2 cellular contexts compared by ENCODE assay signal in the genomic region with DNA sequence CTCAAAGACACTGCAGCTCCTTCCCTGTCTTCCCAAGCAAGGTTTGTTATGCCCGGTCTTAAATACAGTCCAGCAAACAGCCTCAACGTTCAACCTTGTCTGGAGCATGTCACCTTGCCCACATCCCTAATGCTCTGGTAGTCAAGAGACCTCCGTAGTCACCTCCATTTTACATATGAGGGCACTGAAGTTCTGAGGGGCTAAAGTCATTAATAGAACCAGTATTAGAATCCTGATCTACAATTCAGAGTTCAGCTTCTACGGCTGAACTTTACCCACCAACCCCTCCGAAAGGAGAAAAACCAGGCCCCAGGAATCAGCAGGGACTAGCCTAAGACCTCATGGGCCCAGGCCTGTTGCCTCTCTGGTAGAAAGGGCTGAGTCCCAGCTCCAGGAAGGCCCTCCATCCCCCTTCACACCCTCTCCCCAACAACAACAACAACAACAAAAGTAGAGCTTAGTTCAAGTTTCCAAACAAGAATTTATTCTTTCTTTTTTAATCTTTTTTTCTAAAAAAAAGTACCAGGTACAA.
TF ChIP-seq lines count a peak whose summit lies in the region.

No MANE protein-coding gene starts in this region.

TF ChIP-seq in H1, 55 proteins besides CTCF, POLR2A, EP300 and RAD21:
- TF ChIP-seq SP2 (IDR thresholded peaks at IDR 0.05; ENCODE audit: low read length) = no peak
- TF ChIP-seq YY1 (IDR thresholded peaks at IDR 0.05; ENCODE audit: low read depth, low read length) = peak; percentile 69; the same call in 1 of the 2 replicates
- TF ChIP-seq GABPA (IDR thresholded peaks at IDR 0.05; ENCODE audit: borderline replicate concordance, insufficient read depth, low read length) = no peak
- TF ChIP-seq TBP (IDR thresholded peaks at IDR 0.05; ENCODE audit: low read depth, low read length) = no peak

TF ChIP-seq in neural cell, 6 proteins besides CTCF, POLR2A, EP300 and RAD21:
- TF ChIP-seq MXI1 (conservative IDR thresholded peaks at IDR 0.05; ENCODE audit: poor library complexity, severe bottlenecking) = no peak
- TF ChIP-seq EZH2 (IDR thresholded peaks at IDR 0.05; ENCODE audit: borderline replicate concordance, insufficient read depth, low read length, poor library complexity, severe bottlenecking) = no peak
- TF ChIP-seq SMC3 (conservative IDR thresholded peaks at IDR 0.05; ENCODE audit: poor library complexity) = no peak
- no peak for TF ChIP-seq POLR2AphosphoS5 (IDR thresholded peaks at IDR 0.05)
- no peak for TF ChIP-seq TAF1 (IDR thresholded peaks at IDR 0.05; ENCODE audit: low read depth)
- TF ChIP-seq, protein P1, sequence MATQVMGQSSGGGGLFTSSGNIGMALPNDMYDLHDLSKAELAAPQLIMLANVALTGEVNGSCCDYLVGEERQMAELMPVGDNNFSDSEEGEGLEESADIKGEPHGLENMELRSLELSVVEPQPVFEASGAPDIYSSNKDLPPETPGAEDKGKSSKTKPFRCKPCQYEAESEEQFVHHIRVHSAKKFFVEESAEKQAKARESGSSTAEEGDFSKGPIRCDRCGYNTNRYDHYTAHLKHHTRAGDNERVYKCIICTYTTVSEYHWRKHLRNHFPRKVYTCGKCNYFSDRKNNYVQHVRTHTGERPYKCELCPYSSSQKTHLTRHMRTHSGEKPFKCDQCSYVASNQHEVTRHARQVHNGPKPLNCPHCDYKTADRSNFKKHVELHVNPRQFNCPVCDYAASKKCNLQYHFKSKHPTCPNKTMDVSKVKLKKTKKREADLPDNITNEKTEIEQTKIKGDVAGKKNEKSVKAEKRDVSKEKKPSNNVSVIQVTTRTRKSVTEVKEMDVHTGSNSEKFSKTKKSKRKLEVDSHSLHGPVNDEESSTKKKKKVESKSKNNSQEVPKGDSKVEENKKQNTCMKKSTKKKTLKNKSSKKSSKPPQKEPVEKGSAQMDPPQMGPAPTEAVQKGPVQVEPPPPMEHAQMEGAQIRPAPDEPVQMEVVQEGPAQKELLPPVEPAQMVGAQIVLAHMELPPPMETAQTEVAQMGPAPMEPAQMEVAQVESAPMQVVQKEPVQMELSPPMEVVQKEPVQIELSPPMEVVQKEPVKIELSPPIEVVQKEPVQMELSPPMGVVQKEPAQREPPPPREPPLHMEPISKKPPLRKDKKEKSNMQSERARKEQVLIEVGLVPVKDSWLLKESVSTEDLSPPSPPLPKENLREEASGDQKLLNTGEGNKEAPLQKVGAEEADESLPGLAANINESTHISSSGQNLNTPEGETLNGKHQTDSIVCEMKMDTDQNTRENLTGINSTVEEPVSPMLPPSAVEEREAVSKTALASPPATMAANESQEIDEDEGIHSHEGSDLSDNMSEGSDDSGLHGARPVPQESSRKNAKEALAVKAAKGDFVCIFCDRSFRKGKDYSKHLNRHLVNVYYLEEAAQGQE (IDR thresholded peaks at IDR 0.05; ENCODE audit: borderline replicate concordance) = no peak
TF ChIP-seq in neural cell: peak in this region for 0.
